8 cellular contexts compared by ENCODE assay signal in genomic region chr12:30437044-30437443, GRCh38.
"Had no signal": no experiment of that assay in that cellular context is flagged by ENCODE, and none has a peak within 500 bp of the region (broad histone marks: within the 10 kb centered on the region; RNA-seq: fewer than 3 reads in every experiment).

No MANE protein-coding gene starts in this region.

- H3K27me3 ChIP-seq: adrenal gland, ovary, stomach had no signal

- H3K4me1 ChIP-seq: adrenal gland had no signal

- H3K27ac ChIP-seq: adrenal gland, ovary, thoracic aorta had no signal

- H3K36me3 ChIP-seq: adrenal gland, ovary, stomach, thoracic aorta had no signal

- FAIRE-seq: TTC549, urothelium cell line had no signal

- H3K4me3 ChIP-seq: adrenal gland, ovary, stomach, thoracic aorta had no signal

- DNase-seq: activated naive CD4-positive, alpha-beta T cell treated with anti-CD3 and anti-CD28 coated beads, Interleukin-2, amount 50 U/mL, for 16 hours; effector memory CD4-positive, alpha-beta T cell; ovary; stomach had no signal

- H3K9me3 ChIP-seq: adrenal gland, ovary, stomach, thoracic aorta had no signal
